In the genomic region with DNA sequence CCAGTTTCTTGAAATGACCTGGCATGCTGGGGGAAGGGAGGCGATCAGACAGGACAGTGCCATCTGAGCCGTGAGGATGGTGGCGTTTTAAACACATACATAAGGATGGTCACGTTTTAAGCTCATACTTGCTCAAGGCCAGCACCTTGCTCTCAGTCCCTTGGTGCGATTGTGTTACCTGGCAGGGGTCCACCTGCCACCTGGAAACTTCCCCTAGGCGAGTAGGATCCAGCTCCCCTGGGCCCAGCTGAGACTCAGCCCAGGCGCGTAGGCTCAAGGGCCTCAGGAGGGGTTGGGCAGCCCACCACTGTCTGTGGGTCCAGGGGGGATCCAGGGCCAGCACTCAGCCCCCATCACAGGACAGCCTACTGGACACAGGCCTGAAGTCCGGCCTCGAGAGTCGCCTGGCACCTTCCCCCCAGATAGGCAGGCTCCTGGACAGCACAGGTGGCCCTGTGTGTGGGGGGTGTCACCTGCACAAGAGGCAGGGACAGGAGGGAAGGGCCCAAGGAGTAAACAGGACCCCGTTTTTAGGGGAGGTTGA, we compare ENCODE assay signal across 22 cellular contexts.
"Had no signal": no experiment of that assay in that cellular context is flagged by ENCODE, and none has a peak within 500 bp of the region (broad histone marks: within the 10 kb centered on the region; RNA-seq: fewer than 3 reads in every experiment).

No MANE protein-coding gene starts in this region.

- ATAC-seq: left lobe of liver; natural killer cell; sciatic nerve; stimulated activated naive CD8-positive, alpha-beta T cell treated with anti-CD3 and anti-CD28 coated beads, Interleukin-15, amount 100 ng/mL, for 72 hours had no signal

- H3K27ac Mint-ChIP-seq: memory B cell, type B pancreatic cell had no signal

- H3K4me3 Mint-ChIP-seq: memory B cell; natural killer cell; stimulated activated naive CD8-positive, alpha-beta T cell treated with anti-CD3 and anti-CD28 coated beads, Interleukin-15, amount 100 ng/mL, for 72 hours; type B pancreatic cell had no signal

- H3K27me3 Mint-ChIP-seq: memory B cell; stimulated activated naive CD8-positive, alpha-beta T cell treated with anti-CD3 and anti-CD28 coated beads, Interleukin-15, amount 100 ng/mL, for 72 hours had no signal

- H3K4me1 ChIP-seq: esophagus squamous epithelium, thyroid gland had no signal

- DNase-seq: effector memory CD4-positive, alpha-beta T cell; esophagus squamous epithelium; hypothalamus; natural killer cell; retina; stimulated activated CD4-positive, alpha-beta T cell treated with anti-CD3 and anti-CD28 coated beads, Interleukin-12 subunit alpha, Interleukin-12 subunit beta, amount 100 ng/mL, for 4 hours; stimulated activated CD4-positive, alpha-beta T cell treated with anti-CD3 and anti-CD28 coated beads, Interleukin-1b, Interleukin-23, amount 100 ng/mL, for 48 hours; stimulated activated CD4-positive, alpha-beta T cell treated with anti-CD3 and anti-CD28 coated beads, Interleukin-4, amount 100 ng/mL, for 1 hour; stimulated activated CD8-positive, alpha-beta memory T cell treated with anti-CD3 and anti-CD28 coated beads, Interleukin-4, amount 100 ng/mL, for 48 hours; stimulated activated naive CD4-positive, alpha-beta T cell; stimulated activated naive CD8-positive, alpha-beta T cell treated with anti-CD3 and anti-CD28 coated beads, Interleukin-15, amount 100 ng/mL, for 72 hours; thyroid gland had no signal

- H3K36me3 Mint-ChIP-seq: natural killer cell, type B pancreatic cell had no signal

- H3K36me3 ChIP-seq: esophagus squamous epithelium, thyroid gland had no signal

- H3K27me3 ChIP-seq: thyroid gland had no signal

- FAIRE-seq: endothelial cell of umbilical vein, frontal cortex, keratinocyte had no signal

- H3K9me3 Mint-ChIP-seq: memory B cell, type B pancreatic cell had no signal

- H3K9me3 ChIP-seq: esophagus squamous epithelium, thyroid gland had no signal

- H3K4me2 ChIP-seq: smooth muscle cell had no signal

- H3K27ac ChIP-seq: coronary artery, esophagus squamous epithelium, thyroid gland had no signal

- H3K4me3 ChIP-seq: coronary artery, esophagus squamous epithelium, lung, smooth muscle cell, thyroid gland had no signal
